In the genomic region with DNA sequence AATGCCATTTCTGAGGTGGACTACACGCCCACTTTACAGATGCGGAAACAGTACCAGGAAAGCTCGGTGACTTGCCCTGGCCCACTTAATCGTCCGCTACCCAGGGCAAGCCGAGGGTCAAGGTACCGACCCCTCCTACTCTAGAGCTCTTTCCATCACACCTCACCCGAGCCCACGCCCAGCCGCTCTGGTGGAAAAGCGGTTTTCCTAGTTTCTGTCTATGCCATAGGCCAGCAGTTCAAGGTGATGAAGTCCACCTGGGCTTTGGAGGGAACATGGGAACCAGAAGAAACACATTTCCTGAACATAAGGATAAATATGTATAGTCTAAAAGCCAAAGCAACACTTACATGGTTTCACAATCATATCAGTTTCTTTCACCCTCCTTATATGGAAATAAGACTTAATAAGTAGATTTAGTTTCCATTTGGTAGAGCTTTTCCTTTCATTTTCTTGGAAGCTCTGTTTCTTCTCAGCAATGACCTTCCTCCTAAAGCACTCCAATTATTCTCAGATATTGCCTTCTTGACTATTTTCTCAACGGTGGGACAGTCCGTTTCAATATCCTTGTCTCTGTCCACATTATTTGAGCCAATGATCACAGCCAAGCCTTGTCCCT, we compare ENCODE assay signal across 8 cellular contexts. TPM values are rescaled to one million over a fixed set of nuclear protein-coding genes. Genes with fewer than 3 reads are reported as not detected.
DNase-seq lines count a peak whose midpoint lies in the region; ATAC-seq, FAIRE-seq and TF ChIP-seq lines count a peak whose summit lies in the region.

No MANE protein-coding gene starts in this region.

- WGBS in heart left ventricle, 4 donors, result 44 to 64% (median 51%) methylated on average over 10 to 13 of the region's 13 CpGs
- WGBS in lung, 2 donors, result 46 to 68% methylated on average over 13 of the region's 13 CpGs
- 55 to 64% methylated on average over 12 to 13 of the region's 13 CpGs for WGBS in upper lobe of left lung, 2 donors

- H3K4me2 ChIP-seq in astrocyte (ENCODE audit: low read length), result peak overlapping the region; percentile 94

- H3K4me1 ChIP-seq in heart left ventricle (peaks cover 0 to 57% (median 13%) of the 10 kb centered on the region in 12 donors), astrocyte (ENCODE audit: insufficient read depth, low read length) (peaks cover 9% of the 10 kb centered on the region), lung (ENCODE audit: control insufficient read depth in 2 of 2, insufficient read depth in 2 of 2, low read length in 2 of 2) (peaks cover 0 to 8% of the 10 kb centered on the region in 2 donors), upper lobe of left lung (peaks cover 14 to 26% (median 18%) of the 10 kb centered on the region in 4 donors)

- H3K36me3 Mint-ChIP-seq in astrocyte (ENCODE audit: low read depth, unreplicated experiment), result no peaks in the 10 kb centered on the region

- intact Hi-C loops in heart left ventricle (cut with DNase I) (loop anchor here in 1 of 10 donors (10.0 kb wide), 1 partner anchor 83 kb away; no protein-coding TSS in a partner anchor), left ventricle myocardium superior (cut with micrococcal nuclease) (no loop called here)

- no peaks in the 10 kb centered on the region for H3K79me2 ChIP-seq in astrocyte (ENCODE audit: insufficient read depth, low read length)

- H3K9me3 Mint-ChIP-seq in astrocyte (ENCODE audit: unreplicated experiment), result no peaks in the 10 kb centered on the region

- no peak for FAIRE-seq in astrocyte (lab: Jason Lieb, UNC)

- no peak for DNase-seq in heart left ventricle
- DNase-seq in left ventricle myocardium superior, result no peak
- no peak for DNase-seq in astrocyte (ENCODE audit: low read depth)
- no peak for DNase-seq in lung (ENCODE audit: low spot score)
- no peak for DNase-seq in upper lobe of left lung
- DNase-seq in stimulated activated CD4-positive, alpha-beta T cell treated with anti-CD3 and anti-CD28 coated beads, Interleukin-2, amount 100 ng/mL, for 24 hours, result no peak
- DNase-seq in NCI-H2107 treated with DMSO at 0.1 percent for 48 hours (lab: John Stamatoyannopoulos, UW; ENCODE audit: unreplicated experiment), result no peak

- H3K4me1 Mint-ChIP-seq in astrocyte (ENCODE audit: low read depth, unreplicated experiment), result peaks cover 3% of the 10 kb centered on the region

- H3K27ac ChIP-seq in heart left ventricle (peak overlapping the region in 1 of 12 donors; percentile 73), astrocyte (ENCODE audit: low read depth, low read length) (no peak overlapping the region), lung (ENCODE audit: low read depth in 1 of 2, low read length in 1 of 2) (no peak overlapping the region), upper lobe of left lung (no peak overlapping the region)

- ATAC-seq in heart left ventricle, result no peak
- ATAC-seq in left ventricle myocardium superior, result no peak
- ATAC-seq in lung (ENCODE audit: insufficient read depth, low FRiP score), result no peak
- ATAC-seq in upper lobe of left lung (ENCODE audit: low FRiP score in 2 of 2), result no peak
- ATAC-seq in GM21381 (IDR thresholded peaks at IDR 0.05; ENCODE audit: unreplicated experiment), result no peak

- H3K27me3 ChIP-seq in heart left ventricle, result peaks cover 0 to 28% (median 5%) of the 10 kb centered on the region in 9 donors
- H3K27me3 ChIP-seq in astrocyte (ENCODE audit: insufficient read depth, low read length), result peaks cover 25% of the 10 kb centered on the region
- no peaks in the 10 kb centered on the region for H3K27me3 ChIP-seq in lung (ENCODE audit: control insufficient read depth, insufficient read depth)
- H3K27me3 ChIP-seq in upper lobe of left lung, result no peaks in the 10 kb centered on the region

- peak overlapping the region; percentile 86 for H2AFZ ChIP-seq in astrocyte (ENCODE audit: low read depth, low read length)

- peak overlapping the region; percentile 29 for H3K9ac ChIP-seq in astrocyte (ENCODE audit: low read length)

- H3K4me3 ChIP-seq in heart left ventricle, result peak overlapping the region; percentile 1 to 67 (median 54)
- peak overlapping the region; percentile 61 for H3K4me3 ChIP-seq in astrocyte (ENCODE audit: insufficient read depth, low read depth, low read length)
- H3K4me3 ChIP-seq in lung, result peak overlapping the region; percentile 3
- H3K4me3 ChIP-seq in upper lobe of left lung, result peak overlapping the region in 3 of 4 donors; percentile 40 to 47 (median 45)

- TF ChIP-seq POLR2A in heart left ventricle (IDR thresholded peaks at IDR 0.05) (no peak), upper lobe of left lung (IDR thresholded peaks at IDR 0.05) (no peak)

- TF ChIP-seq CTCF in heart left ventricle (IDR thresholded peaks at IDR 0.05) (no peak), astrocyte (IDR thresholded peaks at IDR 0.05; ENCODE audit: insufficient read depth, low read depth, low read length) (no peak), lung (IDR thresholded peaks at IDR 0.05; ENCODE audit: control extremely low read depth, extremely low read depth) (no peak), upper lobe of left lung (IDR thresholded peaks at IDR 0.05) (no peak)

- H3K36me3 ChIP-seq in heart left ventricle (no peaks in the 10 kb centered on the region), astrocyte (ENCODE audit: insufficient read depth, low read length) (no peaks in the 10 kb centered on the region), lung (ENCODE audit: control insufficient read depth in 2 of 2, insufficient read depth in 2 of 2, low read length in 2 of 2) (no peaks in the 10 kb centered on the region), upper lobe of left lung (no peaks in the 10 kb centered on the region)

- H3K9me3 ChIP-seq in heart left ventricle (no peaks in the 10 kb centered on the region), astrocyte (ENCODE audit: insufficient read depth, low read depth, low read length) (no peaks in the 10 kb centered on the region), lung (ENCODE audit: control insufficient read depth in 2 of 2, insufficient read depth in 1 of 2, low read length in 1 of 2) (peaks cover 0 to 7% of the 10 kb centered on the region in 2 donors), upper lobe of left lung (no peaks in the 10 kb centered on the region)

- peaks cover 64% of the 10 kb centered on the region for H3K27me3 Mint-ChIP-seq in astrocyte (ENCODE audit: low read depth, unreplicated experiment)

- no peaks in the 10 kb centered on the region for H4K20me1 ChIP-seq in astrocyte (ENCODE audit: insufficient read depth, low read length)

- no peak for TF ChIP-seq EP300 in upper lobe of left lung (IDR thresholded peaks at IDR 0.05)

- H3K27ac Mint-ChIP-seq in astrocyte (ENCODE audit: unreplicated experiment), result no peak overlapping the region

- peak overlapping the region; percentile 85 for H3K4me3 Mint-ChIP-seq in astrocyte (ENCODE audit: unreplicated experiment)

RNA-seq across cellular contexts. Expression of gene VWA3B, which starts 0.6 kb away (rescaled TPM):
- total RNA-seq in heart left ventricle, result under 1 TPM in 8 of 9 donors, not detected in 1; 0.12 to 0.61 (median 0.39) TPM
- polyA plus RNA-seq in heart left ventricle, result under 1 TPM; 0.11 to 0.12 TPM
- not detected for total RNA-seq in left ventricle myocardium superior
- total RNA-seq in astrocyte, result not detected in 2 replicates
- 10 to 100 TPM; 17.8 to 29.2 TPM for total RNA-seq in lung
- polyA plus RNA-seq in lung, result 1 to 10 TPM; 3.5 to 4.6 TPM
- 10 to 100 TPM in 1 of 6 donors, 1 to 10 TPM in 4, under 1 TPM in 1; 0.72 to 25.3 (median 5.3) TPM for total RNA-seq in upper lobe of left lung

Comparison
In these comparisons a context has a peak if more than half of its experiments do, and no peak if none do; other contexts are left out.
1. H3K4me3 ChIP-seq: peak in every context shown above with its lines; median percentile 61 in astrocyte; 54 in heart left ventricle; 45 in upper lobe of left lung; 3 in lung.